Comparison of ENCODE assay signal across 9 cellular contexts in the genomic region with DNA sequence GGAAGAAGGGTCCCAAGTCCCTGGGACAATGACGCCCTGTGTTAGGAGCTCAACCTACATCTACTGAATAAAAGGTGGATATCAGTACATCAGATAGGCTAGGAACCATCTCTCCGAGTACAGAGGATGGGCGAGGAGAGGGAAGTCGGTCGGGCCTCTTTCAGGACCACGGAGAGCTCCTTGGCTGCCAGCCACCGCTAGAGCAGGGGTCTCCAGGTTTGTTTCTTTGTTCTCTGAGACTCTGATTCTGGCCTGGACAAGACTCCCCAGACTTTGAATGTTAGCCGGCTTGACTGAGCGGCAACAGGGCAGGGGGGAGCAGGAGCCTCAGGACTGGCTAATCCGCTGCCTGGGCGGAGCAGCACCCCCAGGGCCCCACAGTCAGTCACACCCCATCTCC.
DNase-seq lines count a peak whose midpoint lies in the region; ATAC-seq and TF ChIP-seq lines count a peak whose summit lies in the region.
"Had no signal": no experiment of that assay in that cellular context is flagged by ENCODE, and none has a peak within 500 bp of the region (broad histone marks: within the 10 kb centered on the region; RNA-seq: fewer than 3 reads in every experiment).

No MANE protein-coding gene starts in this region.

- H3K4me1 Mint-ChIP-seq in activated CD8-positive, alpha-beta T cell treated with anti-CD3 and anti-CD28 coated beads, Interleukin-2, amount 10 ng/mL, durations not matched to agents 7 days and 5 days (ENCODE audit: low read depth), result peaks cover 4% of the 10 kb centered on the region
- H3K4me1 Mint-ChIP-seq in mesothelial cell of epicardium, result peaks cover 3% of the 10 kb centered on the region

- H3K4me3 Mint-ChIP-seq in activated CD8-positive, alpha-beta T cell treated with anti-CD3 and anti-CD28 coated beads, Interleukin-2, amount 10 ng/mL, durations not matched to agents 7 days and 5 days, result no peak overlapping the region
- no peak overlapping the region for H3K4me3 Mint-ChIP-seq in mesothelial cell of epicardium

- no peaks in the 10 kb centered on the region for H3K9me3 Mint-ChIP-seq in activated CD8-positive, alpha-beta T cell treated with anti-CD3 and anti-CD28 coated beads, Interleukin-2, amount 10 ng/mL, durations not matched to agents 7 days and 5 days (ENCODE audit: insufficient read depth)
- H3K9me3 Mint-ChIP-seq in mesothelial cell of epicardium, result no peaks in the 10 kb centered on the region

- CTCF ChIA-PET in HEK293T (lab: Yijun Ruan, JAX), result interaction anchor here (0.7 kb wide), 1 partner anchor 936 kb away, joined by 3 read pairs; no protein-coding TSS in a partner anchor
- CTCF ChIA-PET in activated CD8-positive, alpha-beta T cell treated with anti-CD3 and anti-CD28 coated beads, Interleukin-2, amount 10 ng/mL, durations not matched to agents 7 days and 5 days (lab: Charles Lee), result no interaction called here

- peaks cover 43% of the 10 kb centered on the region for H3K27me3 Mint-ChIP-seq in activated CD8-positive, alpha-beta T cell treated with anti-CD3 and anti-CD28 coated beads, Interleukin-2, amount 10 ng/mL, durations not matched to agents 7 days and 5 days (ENCODE audit: low read depth)
- peaks cover 91% of the 10 kb centered on the region for H3K27me3 Mint-ChIP-seq in mesothelial cell of epicardium (ENCODE audit: low read depth)

- DNase-seq in GM03348 (ENCODE audit: low spot score), result peak; percentile 25
- peak; percentile 56 for DNase-seq in HEK293T (ENCODE audit: extremely low spot score)
- DNase-seq in activated CD8-positive, alpha-beta T cell treated with anti-CD3 and anti-CD28 coated beads, Interleukin-2, amount 10 ng/mL, durations not matched to agents 7 days and 5 days, result peak; percentile 55
- peak; percentile 71 to 94 for DNase-seq in mesothelial cell of epicardium (ENCODE audit: low spot score in 2 of 2, unreplicated experiment in 2 of 2)
- no peak for DNase-seq in ureter (ENCODE audit: low spot score)
- DNase-seq in AML-193 (lab: John Stamatoyannopoulos, UW), result no peak
- DNase-seq: NCI-H2171, T-helper 17 cell had no signal

- H3K36me3 Mint-ChIP-seq in activated CD8-positive, alpha-beta T cell treated with anti-CD3 and anti-CD28 coated beads, Interleukin-2, amount 10 ng/mL, durations not matched to agents 7 days and 5 days (ENCODE audit: low read depth), result no peaks in the 10 kb centered on the region
- no peaks in the 10 kb centered on the region for H3K36me3 Mint-ChIP-seq in mesothelial cell of epicardium

- POLR2A ChIA-PET in HEK293T (lab: Yijun Ruan, JAX), result no interaction called here
- POLR2A ChIA-PET in activated CD8-positive, alpha-beta T cell treated with anti-CD3 and anti-CD28 coated beads, Interleukin-2, amount 10 ng/mL, durations not matched to agents 7 days and 5 days (lab: Charles Lee), result no interaction called here

- no peak for ATAC-seq in activated CD8-positive, alpha-beta T cell treated with anti-CD3 and anti-CD28 coated beads, Interleukin-2, amount 10 ng/mL, durations not matched to agents 7 days and 5 days
- ATAC-seq in HG02763 (IDR thresholded peaks at IDR 0.05; ENCODE audit: unreplicated experiment), result no peak
- ATAC-seq: T-helper 17 cell had no signal

- no peak for TF ChIP-seq CTCF in mesothelial cell of epicardium (IDR thresholded peaks at IDR 0.05; ENCODE audit: unreplicated experiment)

- no peak overlapping the region for H3K27ac Mint-ChIP-seq in activated CD8-positive, alpha-beta T cell treated with anti-CD3 and anti-CD28 coated beads, Interleukin-2, amount 10 ng/mL, durations not matched to agents 7 days and 5 days
- no peak overlapping the region for H3K27ac Mint-ChIP-seq in mesothelial cell of epicardium
- H3K27ac Mint-ChIP-seq: T-helper 17 cell had no signal

TF ChIP-seq in HEK293T, 16 proteins besides CTCF, POLR2A, EP300 and RAD21:
- TF ChIP-seq ARNT (IDR thresholded peaks at IDR 0.05), result no peak
- TF ChIP-seq, protein P1, sequence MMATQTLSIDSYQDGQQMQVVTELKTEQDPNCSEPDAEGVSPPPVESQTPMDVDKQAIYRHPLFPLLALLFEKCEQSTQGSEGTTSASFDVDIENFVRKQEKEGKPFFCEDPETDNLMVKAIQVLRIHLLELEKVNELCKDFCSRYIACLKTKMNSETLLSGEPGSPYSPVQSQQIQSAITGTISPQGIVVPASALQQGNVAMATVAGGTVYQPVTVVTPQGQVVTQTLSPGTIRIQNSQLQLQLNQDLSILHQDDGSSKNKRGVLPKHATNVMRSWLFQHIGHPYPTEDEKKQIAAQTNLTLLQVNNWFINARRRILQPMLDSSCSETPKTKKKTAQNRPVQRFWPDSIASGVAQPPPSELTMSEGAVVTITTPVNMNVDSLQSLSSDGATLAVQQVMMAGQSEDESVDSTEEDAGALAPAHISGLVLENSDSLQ (IDR thresholded peaks at IDR 0.05), result no peak
- TF ChIP-seq TARDBP (IDR thresholded peaks at IDR 0.05), result no peak
- no peak for TF ChIP-seq SP1 (IDR thresholded peaks at IDR 0.05)
- no peak for TF ChIP-seq L3MBTL2 (conservative IDR thresholded peaks at IDR 0.05)
- no peak for TF ChIP-seq SUZ12 (IDR thresholded peaks at IDR 0.05)
- no peak for TF ChIP-seq FOXK2 (IDR thresholded peaks at IDR 0.05)
- no peak for TF ChIP-seq CTBP1 (IDR thresholded peaks at IDR 0.05; ENCODE audit: borderline replicate concordance)
- no peak for TF ChIP-seq FOXM1 (IDR thresholded peaks at IDR 0.05; ENCODE audit: borderline replicate concordance)

Comparison
In these comparisons a context has a peak if more than half of its experiments do, and no peak if none do; other contexts are left out.
1. DNase-seq: peak in GM03348 (single experiment), HEK293T (single experiment), activated CD8-positive, alpha-beta T cell treated with anti-CD3 and anti-CD28 coated beads, Interleukin-2, amount 10 ng/mL, durations not matched to agents 7 days and 5 days (single experiment) and mesothelial cell of epicardium (2 of 2); none in ureter (single experiment) and AML-193 (0 of 2).